ENCODE assay signal across 8 cellular contexts in the genomic region with DNA sequence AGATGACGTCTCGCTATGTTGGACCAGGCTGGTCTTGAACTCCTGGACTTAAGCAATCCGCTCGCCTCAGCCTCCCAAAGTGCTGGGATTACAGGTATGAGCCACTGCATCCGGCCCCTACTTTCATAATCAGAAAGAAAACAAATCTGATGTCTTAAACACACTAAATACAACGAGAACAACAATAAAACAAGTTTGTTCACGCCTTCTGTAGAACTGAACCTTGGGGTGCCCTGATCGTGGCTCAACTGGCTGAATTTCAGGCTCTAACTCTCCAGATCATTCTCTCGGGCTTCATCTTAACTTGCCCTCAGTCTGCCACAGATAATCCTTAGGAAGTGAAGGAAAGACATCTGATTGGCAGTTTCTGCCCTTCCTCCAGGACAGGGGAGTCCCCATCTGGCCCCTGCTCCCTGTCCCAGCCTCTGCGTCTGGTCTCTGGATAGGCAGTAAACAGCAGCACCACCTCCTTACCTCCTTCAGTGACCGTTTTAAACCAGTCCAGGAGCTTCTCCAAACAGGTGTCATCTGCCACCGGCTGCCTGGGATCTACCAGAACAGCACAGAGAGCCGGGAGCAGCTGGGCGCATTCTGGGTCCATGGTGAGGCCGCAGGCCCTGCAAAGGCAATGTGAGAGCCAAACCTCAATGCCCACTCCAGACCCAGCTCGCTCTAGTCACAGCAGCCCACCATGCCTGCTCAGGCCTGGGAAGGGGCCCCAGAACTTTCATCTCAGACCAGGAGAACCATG. TPM values are rescaled to one million over a fixed set of nuclear protein-coding genes. Genes with fewer than 3 reads are reported as not detected.
DNase-seq lines count a peak whose midpoint lies in the region; ATAC-seq lines count a peak whose summit lies in the region.

No MANE protein-coding gene starts in this region.

- H3K27me3 Mint-ChIP-seq in CD8-positive, alpha-beta memory T cell: peaks cover 0 to 2% of the 10 kb centered on the region in 2 donors
- H3K27me3 Mint-ChIP-seq in effector memory CD8-positive, alpha-beta T cell: no peaks in the 10 kb centered on the region

- POLR2A ChIA-PET in CD8-positive, alpha-beta memory T cell (lab: Charles Lee): interaction anchor here (0.7 kb wide), 1 partner anchor 41 kb away, joined by 3 read pairs; no protein-coding TSS in a partner anchor

- H3K27me3 ChIP-seq in CD8-positive, alpha-beta memory T cell (ENCODE audit: insufficient read depth, low read length, poor library complexity, severe bottlenecking): no peaks in the 10 kb centered on the region
- H3K27me3 ChIP-seq in neuron (ENCODE audit: insufficient read depth, low read length): no peaks in the 10 kb centered on the region

- peak overlapping the region; percentile 83 to 96 (median 90) for H3K4me3 Mint-ChIP-seq in CD8-positive, alpha-beta memory T cell
- peak overlapping the region; percentile 90 to 92 for H3K4me3 Mint-ChIP-seq in effector memory CD8-positive, alpha-beta T cell

- H3K4me3 ChIP-seq in CD8-positive, alpha-beta memory T cell (ENCODE audit: low read length): peak overlapping the region; percentile 78
- H3K4me3 ChIP-seq in neuron (ENCODE audit: low read length): peak overlapping the region; percentile 73

- peaks cover 38 to 57% (median 49%) of the 10 kb centered on the region in 3 donors for H3K4me1 Mint-ChIP-seq in CD8-positive, alpha-beta memory T cell
- H3K4me1 Mint-ChIP-seq in effector memory CD8-positive, alpha-beta T cell (ENCODE audit: low read depth in 2 of 2): peaks cover 18 to 36% of the 10 kb centered on the region in 2 donors

- H3K9me3 Mint-ChIP-seq in CD8-positive, alpha-beta memory T cell: no peaks in the 10 kb centered on the region
- no peaks in the 10 kb centered on the region for H3K9me3 Mint-ChIP-seq in effector memory CD8-positive, alpha-beta T cell

- peak overlapping the region; percentile 90 for H3K27ac ChIP-seq in CD8-positive, alpha-beta memory T cell (ENCODE audit: low read depth, low read length)

- H2AFZ ChIP-seq in neuron (ENCODE audit: low read depth, low read length): no peak overlapping the region

- no peak for DNase-seq in CD8-positive, alpha-beta memory T cell
- peak; percentile 27 for DNase-seq in NCI-H69 (lab: John Stamatoyannopoulos, UW)
- no peak for DNase-seq in effector memory CD8-positive, alpha-beta T cell
- no peak for DNase-seq in Ammon's horn (ENCODE audit: low spot score)
- DNase-seq in hippocampal formation (lab: John Stamatoyannopoulos, UW): no peak

- H3K36me3 ChIP-seq in CD8-positive, alpha-beta memory T cell (ENCODE audit: insufficient read depth, low read length): no peaks in the 10 kb centered on the region
- peaks cover 19% of the 10 kb centered on the region for H3K36me3 ChIP-seq in neuron (ENCODE audit: insufficient read depth, low read length)

- H3K27ac Mint-ChIP-seq in CD8-positive, alpha-beta memory T cell: peak overlapping the region; percentile 50 to 91 (median 84)
- H3K27ac Mint-ChIP-seq in effector memory CD8-positive, alpha-beta T cell: peak overlapping the region; percentile 87 to 91

- peaks cover 0 to 26% (median 6%) of the 10 kb centered on the region in 3 donors for H3K36me3 Mint-ChIP-seq in CD8-positive, alpha-beta memory T cell
- peaks cover 32% of the 10 kb centered on the region for H3K36me3 Mint-ChIP-seq in effector memory CD8-positive, alpha-beta T cell (ENCODE audit: insufficient read depth)

- peaks cover 31% of the 10 kb centered on the region for H3K4me1 ChIP-seq in CD8-positive, alpha-beta memory T cell (ENCODE audit: insufficient read depth, low read length)
- H3K4me1 ChIP-seq in neuron (ENCODE audit: insufficient read depth, low read length): peaks cover 16% of the 10 kb centered on the region

- H3K9me3 ChIP-seq in CD8-positive, alpha-beta memory T cell (ENCODE audit: low read length): no peaks in the 10 kb centered on the region
- no peaks in the 10 kb centered on the region for H3K9me3 ChIP-seq in neuron (ENCODE audit: low read length)

- ATAC-seq in effector memory CD8-positive, alpha-beta T cell (replicated peaks): no peak
- ATAC-seq in HG03469 (IDR thresholded peaks at IDR 0.05; ENCODE audit: unreplicated experiment) (no peak), GM19328 (IDR thresholded peaks at IDR 0.05; ENCODE audit: unreplicated experiment) (no peak)

- CTCF ChIA-PET in CD8-positive, alpha-beta memory T cell (lab: Charles Lee): interaction anchor here (0.6 to 1.1 kb wide), 3 partner anchors 8 to 117 kb away, joined by 3 to 4 read pairs (median 3); no protein-coding TSS in a partner anchor

RNA-seq across cellular contexts. Expression of gene BRAT1, which starts 1.3 kb away (rescaled TPM):
- 10 to 100 TPM; 35.0 to 38.8 TPM for total RNA-seq in CD8-positive, alpha-beta memory T cell
- 41.9 TPM for polyA plus RNA-seq in CD8-positive, alpha-beta memory T cell

RNA-seq across cellular contexts. Expression of gene IQCE, which starts 4.8 kb away (rescaled TPM):
- total RNA-seq in CD8-positive, alpha-beta memory T cell: 10 to 100 TPM in 1 of 2 experiments, 1 to 10 TPM in 1; 9.6 to 10.4 TPM
- polyA plus RNA-seq in CD8-positive, alpha-beta memory T cell: 4.1 TPM

RNA-seq across cellular contexts. Expression of gene LFNG, which starts 34.4 kb away (rescaled TPM):
- total RNA-seq in CD8-positive, alpha-beta memory T cell: 10 to 100 TPM; 28.0 to 30.8 TPM
- 2.0 TPM for polyA plus RNA-seq in CD8-positive, alpha-beta memory T cell
